ENCODE assay signal across 23 cellular contexts in genomic region chr5:179150011-179150410, GRCh38.
"Had no signal": no experiment of that assay in that cellular context is flagged by ENCODE, and none has a peak within 500 bp of the region (broad histone marks: within the 10 kb centered on the region; RNA-seq: fewer than 3 reads in every experiment).

No MANE protein-coding gene starts in this region.

- H3K27me3 Mint-ChIP-seq: activated CD4-positive, alpha-beta T cell treated with anti-CD3 and anti-CD28 coated beads, Interleukin-2, amount 10 ng/mL, durations not matched to agents 24 days and 14 days; activated naive CD8-positive, alpha-beta T cell treated with anti-CD3 and anti-CD28 coated beads for 36 hours; IgD-negative memory B cell had no signal

- H3K27ac ChIP-seq: Peyer's patch, RWPE1 had no signal

- H3K4me1 ChIP-seq: Peyer's patch had no signal

- H3K27ac Mint-ChIP-seq: activated CD4-positive, alpha-beta T cell treated with anti-CD3 and anti-CD28 coated beads, Interleukin-2, amount 10 ng/mL, durations not matched to agents 24 days and 14 days; activated naive CD8-positive, alpha-beta T cell treated with anti-CD3 and anti-CD28 coated beads for 36 hours; IgD-negative memory B cell; T-helper 1 cell treated with Interleukin-12 subunit alpha and Interleukin-12 subunit beta and Interleukin-4 antibody, amounts not matched to agents 30 μg/mL and 1 μg/mL, for 36 hours; WTC11 had no signal

- H3K4me1 Mint-ChIP-seq: IgD-negative memory B cell, WTC11 had no signal

- H3K27me3 ChIP-seq: Peyer's patch had no signal

- H3K4me3 Mint-ChIP-seq: activated CD4-positive, alpha-beta T cell treated with anti-CD3 and anti-CD28 coated beads, Interleukin-2, amount 10 ng/mL, durations not matched to agents 24 days and 14 days; activated naive CD8-positive, alpha-beta T cell treated with anti-CD3 and anti-CD28 coated beads for 36 hours; activated T-cell treated with anti-CD3 and anti-CD28 coated beads, Interleukin-2, amount 50 U/mL, for 4 hours; IgD-negative memory B cell; T-helper 1 cell treated with Interleukin-12 subunit alpha and Interleukin-12 subunit beta and Interleukin-4 antibody, amounts not matched to agents 30 μg/mL and 1 μg/mL, for 36 hours; WTC11 had no signal

- DNase-seq: activated CD4-positive, alpha-beta T cell treated with anti-CD3 and anti-CD28 coated beads, Interleukin-2, amount 10 ng/mL, durations not matched to agents 24 days and 14 days; activated CD4-positive, alpha-beta T cell treated with anti-CD3 and anti-CD28 coated beads, Interleukin-2, amount 50 U/mL, for 48 hours; activated CD4-positive, CD25-positive, alpha-beta regulatory T cell treated with anti-CD3 and anti-CD28 coated beads, Interleukin-2, amount 50 U/mL, for 72 hours; activated CD8-positive, alpha-beta memory T cell treated with anti-CD3 and anti-CD28 coated beads for 24 hours; activated effector memory CD4-positive, alpha-beta T cell treated with anti-CD3 and anti-CD28 coated beads, Interleukin-2, amount 50 U/mL, for 16 hours; activated naive CD4-positive, alpha-beta T cell treated with Interleukin-2 at 50 U/mL for 16 hours; activated naive CD8-positive, alpha-beta T cell treated with anti-CD3 and anti-CD28 coated beads for 36 hours; activated T-cell treated with anti-CD3 and anti-CD28 coated beads, Interleukin-2, amount 50 U/mL, for 4 hours; KG1; NCI-H1092; NCI-H1417 treated with DMSO at 0.1 percent for 48 hours; NCI-H1694 treated with DMSO at 0.1 percent for 48 hours; NCI-H2029 treated with DMSO at 0.1 percent for 48 hours; NCI-H345; NCI-H510A; NCI-H526 treated with DMSO at 0.1 percent for 48 hours; NK-92 treated with Interleukin-12 subunit alpha and Interleukin-12 subunit beta, amount 100 ng/mL, for 24 hours; SHP77 treated with DMSO at 0.1 percent for 48 hours had no signal

- H3K9me3 Mint-ChIP-seq: activated T-cell treated with anti-CD3 and anti-CD28 coated beads, Interleukin-2, amount 50 U/mL, for 4 hours; IgD-negative memory B cell; WTC11 had no signal

- H3K36me3 ChIP-seq: Peyer's patch had no signal

- ATAC-seq: activated T-cell treated with anti-CD3 and anti-CD28 coated beads, Interleukin-2, amount 50 U/mL, for 4 hours; WTC11 had no signal

- H3K36me3 Mint-ChIP-seq: IgD-negative memory B cell, WTC11 had no signal

- H3K4me3 ChIP-seq: Peyer's patch had no signal

- H3K9me3 ChIP-seq: Peyer's patch had no signal
